Comparison of ENCODE assay signal across 23 cellular contexts in genomic region chr4:1295405-1296055, GRCh38. TPM values are rescaled to one million over a fixed set of nuclear protein-coding genes. Genes with fewer than 3 reads are reported as not detected.
DNase-seq lines count a peak whose midpoint lies in the region; ATAC-seq, FAIRE-seq and TF ChIP-seq lines count a peak whose summit lies in the region.
"Had no signal": no experiment of that assay in that cellular context is flagged by ENCODE, and none has a peak within 500 bp of the region (broad histone marks: within the 10 kb centered on the region; RNA-seq: fewer than 3 reads in every experiment).

No MANE protein-coding gene starts in this region.

- H3K4me3 ChIP-seq in SK-N-MC (no peak overlapping the region), HepG2 (replicated peaks in 1 of 3; ENCODE audit: insufficient read depth in 1 of 3, low read depth in 2 of 3, low read length in 3 of 3) (no peak overlapping the region), spleen (no peak overlapping the region), hepatocyte (no peak overlapping the region), mesendoderm (ENCODE audit: low read length) (no peak overlapping the region)
- H3K4me3 ChIP-seq: SJSA1, tibial nerve had no signal

- H2BK15ac ChIP-seq in mesendoderm (replicated peaks; ENCODE audit: low read depth), result no peak overlapping the region

- no peaks in the 10 kb centered on the region; a peak in 1 of 5 replicates for H3K27me3 ChIP-seq in HepG2 (ENCODE audit: control insufficient read depth in 1 of 2, insufficient read depth in 2 of 2, low read length in 2 of 2)
- H3K27me3 ChIP-seq in spleen (replicated peaks in 1 of 7), result no peaks in the 10 kb centered on the region
- H3K27me3 ChIP-seq in hepatocyte, result no peaks in the 10 kb centered on the region
- H3K27me3 ChIP-seq in mesendoderm (ENCODE audit: insufficient read depth, low read length, poor library complexity), result no peaks in the 10 kb centered on the region
- H3K27me3 ChIP-seq: SJSA1, tibial nerve had no signal

- no peaks in the 10 kb centered on the region for H3K9me2 ChIP-seq in hepatocyte (replicated peaks; ENCODE audit: insufficient read depth)

- no peak for TF ChIP-seq CTCF in GM20000 (IDR thresholded peaks at IDR 0.05; ENCODE audit: extremely low read depth, missing control alignments)
- no peak for TF ChIP-seq CTCF in HepG2 (CRISPR knock-in tag; IDR thresholded peaks at IDR 0.05)
- no peak for TF ChIP-seq CTCF in spleen (IDR thresholded peaks at IDR 0.05 in 8 of 11, conservative IDR thresholded peaks at IDR 0.05 in 3 of 11)
- no peak for TF ChIP-seq CTCF in hepatocyte (IDR thresholded peaks at IDR 0.05; ENCODE audit: poor library complexity)

- H3K9me3 ChIP-seq in SK-N-MC (ENCODE audit: low read depth, low read length) (no peaks in the 10 kb centered on the region), HepG2 (ENCODE audit: low read length) (no peaks in the 10 kb centered on the region), spleen (no peaks in the 10 kb centered on the region), hepatocyte (ENCODE audit: low read depth) (no peaks in the 10 kb centered on the region)
- H3K9me3 ChIP-seq: Caco-2, SJSA1, tibial nerve had no signal

- peaks cover 62% of the 10 kb centered on the region for H4K20me1 ChIP-seq in HepG2 (ENCODE audit: insufficient read depth, low read length)
- peaks cover 83% of the 10 kb centered on the region for H4K20me1 ChIP-seq in hepatocyte (ENCODE audit: insufficient read depth, poor library complexity, severe bottlenecking)

- peaks cover 30% of the 10 kb centered on the region for H3K4me1 ChIP-seq in HepG2 (ENCODE audit: insufficient read depth, low read length)
- H3K4me1 ChIP-seq in spleen, result peaks cover 38 to 96% (median 79%) of the 10 kb centered on the region in 6 donors
- peaks cover 16% of the 10 kb centered on the region for H3K4me1 ChIP-seq in hepatocyte (ENCODE audit: insufficient read depth)
- H3K4me1 ChIP-seq in mesendoderm (ENCODE audit: control insufficient read depth, low read depth, low read length), result peaks cover 7% of the 10 kb centered on the region
- H3K4me1 ChIP-seq: SJSA1 had no signal

- no peak overlapping the region for H3K18ac ChIP-seq in mesendoderm (ENCODE audit: low read length)

- no peak overlapping the region for H3K4me2 ChIP-seq in HepG2 (ENCODE audit: low read depth, low read length)
- H3K4me2 ChIP-seq in hepatocyte, result no peak overlapping the region
- H3K4me2 ChIP-seq in mesendoderm (ENCODE audit: low read length), result no peak overlapping the region

- no peak for ATAC-seq in HepG2
- ATAC-seq: left cardiac atrium; natural killer cell; stimulated activated naive B cell treated with anti-CD40 and anti-IgM and Interleukin-4, amounts not matched to agents 10 μg/mL and 1 μg/mL and 100 μg/mL, for 72 hours; T-helper 17 cell had no signal

- no peak for TF ChIP-seq RAD21 in HepG2 (CRISPR knock-in tag; IDR thresholded peaks at IDR 0.05)

- 89% methylated on average over 24 of the region's 24 CpGs for WGBS in HepG2 (ENCODE audit: low lambda C conversion rate)
- 72 to 91% (median 87%) methylated on average over 20 to 24 of the region's 24 CpGs for WGBS in spleen, 5 donors
- 96% methylated on average over 13 of the region's 24 CpGs for WGBS in hepatocyte (ENCODE audit: low lambda C conversion rate, missing lambda C conversion rate)
- WGBS in mesendoderm (ENCODE audit: extremely low coverage, insufficient coverage, low lambda C conversion rate), result no CpG with 5 or more reads among the region's 24 CpGs

- TF ChIP-seq POLR2A in HepG2 (IDR thresholded peaks at IDR 0.05; ENCODE audit: insufficient read depth in 1 of 2, low read depth in 2 of 2, low read length in 2 of 2) (no peak), spleen (IDR thresholded peaks at IDR 0.05) (no peak), GM12892 (IDR thresholded peaks at IDR 0.05; ENCODE audit: low read depth, low read length) (no peak)

- H3K9ac ChIP-seq in SK-N-MC (ENCODE audit: insufficient read length), result no peak overlapping the region
- H3K9ac ChIP-seq in HepG2 (ENCODE audit: insufficient read depth, low read depth, low read length), result no peak overlapping the region
- no peak overlapping the region for H3K9ac ChIP-seq in mesendoderm (ENCODE audit: low read length)

- CTCF ChIA-PET in HepG2 (lab: Yijun Ruan, JAX; ENCODE audit: low intra/inter-chr PET ratio, low total read pairs), result no interaction called here

- H3K79me2 ChIP-seq in HepG2 (ENCODE audit: insufficient read depth, low read length) (peaks cover 88% of the 10 kb centered on the region), hepatocyte (peaks cover 92% of the 10 kb centered on the region), mesendoderm (ENCODE audit: control insufficient read depth, insufficient read depth, low read length) (peaks cover 90% of the 10 kb centered on the region)

- no peak overlapping the region for H2BK5ac ChIP-seq in mesendoderm (ENCODE audit: low read length)

- FAIRE-seq in HepG2 (lab: Jason Lieb, UNC) (no peak), GM12892 (lab: Jason Lieb, UNC) (no peak)
- FAIRE-seq: endothelial cell of umbilical vein had no signal

- POLR2A ChIA-PET in HepG2 (lab: Yijun Ruan, JAX), result no interaction called here

- H2BK120ac ChIP-seq in mesendoderm (ENCODE audit: low read depth, low read length), result no peak overlapping the region

- H3K23ac ChIP-seq in mesendoderm (ENCODE audit: low read length), result no peak overlapping the region

- H2AFZ ChIP-seq in HepG2 (ENCODE audit: low read length) (no peak overlapping the region), hepatocyte (no peak overlapping the region)

- H4K5ac ChIP-seq in mesendoderm (ENCODE audit: low read length), result no peak overlapping the region

- 0 out of 2 replicates have a peak overlapping the region, but pooled peaks have one; percentile 25 for H3K27ac ChIP-seq in SK-N-MC
- no peak overlapping the region for H3K27ac ChIP-seq in HepG2 (ENCODE audit: extremely low read length, insufficient read depth, low read length)
- peak overlapping the region in 3 of 8 donors; percentile 54 to 94 (median 74) for H3K27ac ChIP-seq in spleen
- no peak overlapping the region for H3K27ac ChIP-seq in hepatocyte
- H3K27ac ChIP-seq in mesendoderm (ENCODE audit: low read depth, low read length), result no peak overlapping the region
- H3K27ac ChIP-seq: SJSA1 had no signal

- H4K8ac ChIP-seq in mesendoderm (ENCODE audit: low read depth, low read length), result no peak overlapping the region

- no TSS peak for BruUV-seq in HepG2 (replicated peaks; lab: Mats Ljungman, UMichigan)

- H3K4ac ChIP-seq in mesendoderm (ENCODE audit: low read depth, low read length), result no peak overlapping the region

- H3K36me3 ChIP-seq in SK-N-MC (ENCODE audit: insufficient read depth, low read length) (peaks cover 15% of the 10 kb centered on the region; the same call in 1 of the 2 replicates), HepG2 (replicated peaks in 1 of 2; ENCODE audit: control insufficient read depth in 1 of 2, insufficient read depth in 2 of 2, low read length in 2 of 2) (peaks cover 22 to 30% of the 10 kb centered on the region in 2 experiments; a peak in 4 of 5 replicates), spleen (peaks cover 0 to 61% (median 35%) of the 10 kb centered on the region in 6 donors), hepatocyte (replicated peaks; ENCODE audit: insufficient read depth, low read depth) (no peaks in the 10 kb centered on the region), mesendoderm (ENCODE audit: control insufficient read depth, insufficient read depth, low read length) (no peaks in the 10 kb centered on the region)
- H3K36me3 ChIP-seq: SJSA1 had no signal

- intact Hi-C loops in HepG2 (cut with micrococcal nuclease; ENCODE audit: unreplicated experiment) (no loop called here), spleen (cut with DNase I; ENCODE audit: low total_unique reads) (loop anchor here (10.0 kb wide), 1 partner anchor 49 kb away; the partner anchor contains the start of gene UVSSA)

- H3K56ac ChIP-seq in mesendoderm (ENCODE audit: low read length), result no peak overlapping the region

- peaks cover 33% of the 10 kb centered on the region for H3K79me1 ChIP-seq in mesendoderm (ENCODE audit: low read length)

- no peak for TF ChIP-seq EP300 in HepG2 (IDR thresholded peaks at IDR 0.05; ENCODE audit: low read depth in 2 of 2, low read length in 2 of 2)
- TF ChIP-seq EP300 in HepG2 (CRISPR knock-in tag; IDR thresholded peaks at IDR 0.05; ENCODE audit: borderline replicate concordance), result no peak

- in situ Hi-C loops in HepG2 (cut with HindIII; ENCODE audit: extremely low pct_ligation_motif_present, low pct_unique_long_range_greater_than_20kb), result no loop called here

- no peak overlapping the region for H2AK5ac ChIP-seq in mesendoderm (ENCODE audit: low read length)

- DNase-seq in GM20000 (ENCODE audit: low spot score) (peak; percentile 31), SK-N-MC (ENCODE audit: low read depth, low spot score) (no peak), HepG2 (ENCODE audit: low spot score) (no peak), spleen (peak; percentile 54), hepatocyte (ENCODE audit: low spot score) (no peak), mesendoderm (no peak), GM12892 (ENCODE audit: insufficient read length) (no peak)
- DNase-seq in stimulated activated CD4-positive, alpha-beta T cell treated with anti-CD3 and anti-CD28 coated beads, Interleukin-12 subunit alpha, Interleukin-12 subunit beta, amount 100 ng/mL, for 4 hours, result no peak
- DNase-seq: activated CD4-positive, alpha-beta T cell treated with anti-CD3 and anti-CD28 coated beads, Interleukin-2, amount 10 ng/mL, durations not matched to agents 24 days and 14 days; activated CD8-positive, alpha-beta memory T cell treated with anti-CD3 and anti-CD28 coated beads, Interleukin-2, amount 50 U/mL, for 4 hours; activated gamma-delta T cell; amniotic stem cell; Caco-2; left cardiac atrium; natural killer cell; NCI-H1105; NCI-H446; stimulated activated CD4-positive, alpha-beta T cell treated with anti-CD3 and anti-CD28 coated beads, Interleukin-2, amount 100 ng/mL, for 24 hours; stimulated activated naive B cell treated with anti-CD40 and anti-IgM and Interleukin-4, amounts not matched to agents 10 μg/mL and 1 μg/mL and 100 μg/mL, for 72 hours; T-helper 17 cell had no signal

RNA-seq across cellular contexts. Expression of gene MAEA, which starts 5.8 kb away (rescaled TPM):
- total RNA-seq in HepG2 (2016; rRNA removed; fragmentation: Illumina TruSeq; extraction: Trizol) (52.0 and 65.2 TPM in 2 replicates), spleen (100 to 1,000 TPM in 1 of 7 donors, 10 to 100 TPM in 6; 64.3 to 112 (median 85.6) TPM), hepatocyte (63.8 and 66.6 TPM in 2 replicates)
- 10.0 and 10.5 TPM in 2 replicates for total RNA-seq in HepG2 (2016; cell fraction: cytosol; rRNA removed; fragmentation: Illumina TruSeq; extraction: Trizol; ENCODE audit: low read depth)
- 55.0 and 59.4 TPM in 2 replicates for total RNA-seq in HepG2 (2016; cell fraction: insoluble cytoplasmic fraction; rRNA removed; fragmentation: Illumina TruSeq; extraction: Trizol)
- total RNA-seq in HepG2 (2016; cell fraction: membrane; rRNA removed; fragmentation: Illumina TruSeq; extraction: Trizol), result 23.7 and 24.2 TPM in 2 replicates
- total RNA-seq in HepG2 (2016; cell fraction: nucleus; rRNA removed; fragmentation: Illumina TruSeq; extraction: Trizol), result 30.2 and 31.7 TPM in 2 replicates
- polyA plus RNA-seq in HepG2 (2011; rRNA removed) (57.1 and 60.7 TPM in 2 replicates), spleen (10 to 100 TPM; 46.6 to 76.5 (median 58.8) TPM), hepatocyte (69.6 and 73.2 TPM in 2 replicates)
- polyA plus RNA-seq in HepG2 (2011; cell fraction: cytosol; rRNA removed), result 48.5 and 73.3 TPM in 2 replicates
- 171 and 221 TPM in 2 replicates for polyA plus RNA-seq in HepG2 (2011; cell fraction: nucleus; rRNA removed)
- 28.9 and 30.8 TPM in 2 replicates for polyA plus RNA-seq in HepG2 (2012)
- 5.9 and 6.3 TPM in 2 replicates for polyA plus RNA-seq in HepG2 (2016; cell fraction: cytosol; fragmentation: Illumina TruSeq; extraction: Trizol; ENCODE audit: low read depth)
- polyA plus RNA-seq in HepG2 (2016; cell fraction: insoluble cytoplasmic fraction; fragmentation: Illumina TruSeq; extraction: Trizol; ENCODE audit: low read depth), result 60.8 and 67.1 TPM in 2 replicates
- polyA plus RNA-seq in HepG2 (2016; cell fraction: membrane; fragmentation: Illumina TruSeq; extraction: Trizol; ENCODE audit: low read depth), result 15.8 and 16.9 TPM in 2 replicates
- 69.6 and 72.4 TPM in 2 replicates for polyA plus RNA-seq in HepG2 (2016; cell fraction: nucleus; fragmentation: Illumina TruSeq; extraction: Trizol; ENCODE audit: insufficient read depth, low read depth)
- 56.6 and 139 TPM in 2 replicates for polyA minus RNA-seq in HepG2 (2011; rRNA and poly(A)+ RNA removed; ENCODE audit: low replicate concordance)
- 41.7 and 45.7 TPM in 2 replicates for polyA minus RNA-seq in HepG2 (2011; cell fraction: cytosol; rRNA and poly(A)+ RNA removed)
- polyA minus RNA-seq in HepG2 (2011; cell fraction: nucleus; rRNA and poly(A)+ RNA removed), result 40.9 and 44.3 TPM in 2 replicates
- polyA plus RNA-seq in mesendoderm (2013, experiment 1 of 2), result 57.0 TPM
- polyA plus RNA-seq in mesendoderm (2013, experiment 2 of 2), result 55.7 TPM
- 19.6 TPM for polyA plus RNA-seq in GM12892 (2012; ENCODE audit: missing spikeins)

RNA-seq across cellular contexts. Expression of gene CTBP1, which starts 46.6 kb away (rescaled TPM):
- 106 and 112 TPM in 2 replicates for total RNA-seq in HepG2 (2016; rRNA removed; fragmentation: Illumina TruSeq; extraction: Trizol)
- total RNA-seq in HepG2 (2016; cell fraction: cytosol; rRNA removed; fragmentation: Illumina TruSeq; extraction: Trizol; ENCODE audit: low read depth), result 119 TPM in 2 replicates
- total RNA-seq in HepG2 (2016; cell fraction: insoluble cytoplasmic fraction; rRNA removed; fragmentation: Illumina TruSeq; extraction: Trizol), result 83.8 and 121 TPM in 2 replicates
- 133 and 173 TPM in 2 replicates for total RNA-seq in HepG2 (2016; cell fraction: membrane; rRNA removed; fragmentation: Illumina TruSeq; extraction: Trizol)
- 51.5 and 60.9 TPM in 2 replicates for total RNA-seq in HepG2 (2016; cell fraction: nucleus; rRNA removed; fragmentation: Illumina TruSeq; extraction: Trizol)
- 78.5 and 123 TPM in 2 replicates for polyA plus RNA-seq in HepG2 (2011; rRNA removed)
- polyA plus RNA-seq in HepG2 (2011; cell fraction: cytosol; rRNA removed), result 87.2 and 182 TPM in 2 replicates
- polyA plus RNA-seq in HepG2 (2011; cell fraction: nucleus; rRNA removed), result 489 and 636 TPM in 2 replicates
- polyA plus RNA-seq in HepG2 (2012), result 69.0 and 92.6 TPM in 2 replicates
- polyA plus RNA-seq in HepG2 (2016; cell fraction: cytosol; fragmentation: Illumina TruSeq; extraction: Trizol; ENCODE audit: low read depth), result 49.5 and 64.7 TPM in 2 replicates
- 101 and 112 TPM in 2 replicates for polyA plus RNA-seq in HepG2 (2016; cell fraction: insoluble cytoplasmic fraction; fragmentation: Illumina TruSeq; extraction: Trizol; ENCODE audit: low read depth)
- 103 and 116 TPM in 2 replicates for polyA plus RNA-seq in HepG2 (2016; cell fraction: membrane; fragmentation: Illumina TruSeq; extraction: Trizol; ENCODE audit: low read depth)
- 152 and 155 TPM in 2 replicates for polyA plus RNA-seq in HepG2 (2016; cell fraction: nucleus; fragmentation: Illumina TruSeq; extraction: Trizol; ENCODE audit: insufficient read depth, low read depth)
- polyA minus RNA-seq in HepG2 (2011; rRNA and poly(A)+ RNA removed; ENCODE audit: low replicate concordance), result 136 and 350 TPM in 2 replicates
- polyA minus RNA-seq in HepG2 (2011; cell fraction: cytosol; rRNA and poly(A)+ RNA removed), result 85.1 and 100 TPM in 2 replicates
- polyA minus RNA-seq in HepG2 (2011; cell fraction: nucleus; rRNA and poly(A)+ RNA removed), result 47.7 and 48.4 TPM in 2 replicates
- 100 to 1,000 TPM; 162 to 226 (median 196) TPM for total RNA-seq in spleen
- polyA plus RNA-seq in spleen, result 100 to 1,000 TPM; 101 to 176 (median 123) TPM
- total RNA-seq in hepatocyte, result 129 and 169 TPM in 2 replicates
- 147 and 179 TPM in 2 replicates for polyA plus RNA-seq in hepatocyte
- 64.9 TPM for polyA plus RNA-seq in mesendoderm (2013, experiment 1 of 2)
- 65.1 TPM for polyA plus RNA-seq in mesendoderm (2013, experiment 2 of 2)
- 45.7 TPM for polyA plus RNA-seq in GM12892 (2012; ENCODE audit: missing spikeins)

RNA-seq across cellular contexts. Expression of gene UVSSA, which starts 51.5 kb away (rescaled TPM):
- total RNA-seq in HepG2 (2016; rRNA removed; fragmentation: Illumina TruSeq; extraction: Trizol) (4.6 and 4.8 TPM in 2 replicates), spleen (10 to 100 TPM; 23.9 to 54.0 (median 37.1) TPM), hepatocyte (5.3 and 11.0 TPM in 2 replicates)
- 2.3 and 4.1 TPM in 2 replicates for total RNA-seq in HepG2 (2016; cell fraction: cytosol; rRNA removed; fragmentation: Illumina TruSeq; extraction: Trizol; ENCODE audit: low read depth)
- 3.7 and 4.7 TPM in 2 replicates for total RNA-seq in HepG2 (2016; cell fraction: insoluble cytoplasmic fraction; rRNA removed; fragmentation: Illumina TruSeq; extraction: Trizol)
- 2.9 and 3.9 TPM in 2 replicates for total RNA-seq in HepG2 (2016; cell fraction: membrane; rRNA removed; fragmentation: Illumina TruSeq; extraction: Trizol)
- total RNA-seq in HepG2 (2016; cell fraction: nucleus; rRNA removed; fragmentation: Illumina TruSeq; extraction: Trizol), result 6.9 and 7.1 TPM in 2 replicates
- polyA plus RNA-seq in HepG2 (2011; rRNA removed) (8.4 and 8.6 TPM in 2 replicates), spleen (10 to 100 TPM in 2 of 3 donors, 1 to 10 TPM in 1; 3.0 to 15.5 (median 10.3) TPM), hepatocyte (10.6 and 12.3 TPM in 2 replicates)
- 3.0 and 4.1 TPM in 2 replicates for polyA plus RNA-seq in HepG2 (2011; cell fraction: cytosol; rRNA removed)
- polyA plus RNA-seq in HepG2 (2011; cell fraction: nucleus; rRNA removed), result 80.9 and 90.3 TPM in 2 replicates
- polyA plus RNA-seq in HepG2 (2012), result 7.1 and 7.7 TPM in 2 replicates
- polyA plus RNA-seq in HepG2 (2016; cell fraction: cytosol; fragmentation: Illumina TruSeq; extraction: Trizol; ENCODE audit: low read depth), result 0.16 and 0.25 TPM in 2 replicates
- 3.8 and 4.8 TPM in 2 replicates for polyA plus RNA-seq in HepG2 (2016; cell fraction: insoluble cytoplasmic fraction; fragmentation: Illumina TruSeq; extraction: Trizol; ENCODE audit: low read depth)
- polyA plus RNA-seq in HepG2 (2016; cell fraction: membrane; fragmentation: Illumina TruSeq; extraction: Trizol; ENCODE audit: low read depth), result 0.59 and 0.60 TPM in 2 replicates
- 29.2 and 29.8 TPM in 2 replicates for polyA plus RNA-seq in HepG2 (2016; cell fraction: nucleus; fragmentation: Illumina TruSeq; extraction: Trizol; ENCODE audit: insufficient read depth, low read depth)
- 3.9 and 14.3 TPM in 2 replicates for polyA minus RNA-seq in HepG2 (2011; rRNA and poly(A)+ RNA removed; ENCODE audit: low replicate concordance)
- 3.6 and 4.4 TPM in 2 replicates for polyA minus RNA-seq in HepG2 (2011; cell fraction: cytosol; rRNA and poly(A)+ RNA removed)
- 18.8 and 20.2 TPM in 2 replicates for polyA minus RNA-seq in HepG2 (2011; cell fraction: nucleus; rRNA and poly(A)+ RNA removed)
- polyA plus RNA-seq in mesendoderm (2013, experiment 1 of 2), result 4.3 TPM
- polyA plus RNA-seq in mesendoderm (2013, experiment 2 of 2), result 4.6 TPM
- 12.7 TPM for polyA plus RNA-seq in GM12892 (2012; ENCODE audit: missing spikeins)

Comparison
In these comparisons a context has a peak if more than half of its experiments do, and no peak if none do; other contexts are left out.
1. DNase-seq: peak in GM20000 (single experiment) and spleen (single experiment); none in SK-N-MC (single experiment), HepG2 (single experiment), hepatocyte (single experiment), mesendoderm (single experiment), GM12892 (single experiment) and stimulated activated CD4-positive, alpha-beta T cell treated with anti-CD3 and anti-CD28 coated beads, Interleukin-12 subunit alpha, Interleukin-12 subunit beta, amount 100 ng/mL, for 4 hours (single experiment).